Comparison of ENCODE assay signal across 24 cellular contexts in the genomic region with DNA sequence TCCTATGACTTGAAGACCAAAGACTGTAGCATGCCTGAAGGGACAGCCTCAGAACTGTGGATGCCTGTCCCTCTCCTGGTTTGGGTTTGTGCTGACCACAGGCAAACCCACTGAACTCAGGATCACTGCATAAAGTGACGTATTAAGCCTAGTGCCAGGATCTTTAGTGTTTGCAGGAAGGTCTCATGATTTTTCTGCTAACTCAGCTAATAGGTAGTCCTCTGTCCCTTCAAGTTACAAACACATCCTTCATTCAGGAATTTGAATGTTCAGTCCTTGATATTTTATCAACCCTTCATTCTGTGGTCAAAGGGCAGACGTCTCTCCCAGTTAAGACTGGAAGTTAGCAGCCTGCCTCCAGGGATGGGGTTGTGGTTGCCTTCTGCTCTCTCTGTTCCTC. TPM values are rescaled to one million over a fixed set of nuclear protein-coding genes. Genes with fewer than 3 reads are reported as not detected.
DNase-seq lines count a peak whose midpoint lies in the region; ATAC-seq, FAIRE-seq and TF ChIP-seq lines count a peak whose summit lies in the region.
"Had no signal": no experiment of that assay in that cellular context is flagged by ENCODE, and none has a peak within 500 bp of the region (broad histone marks: within the 10 kb centered on the region; RNA-seq: fewer than 3 reads in every experiment).

No MANE protein-coding gene starts in this region.

- H2BK15ac ChIP-seq in IMR-90 (ENCODE audit: low read depth, low read length), result no peak overlapping the region

- no peaks in the 10 kb centered on the region for H3K9me1 ChIP-seq in IMR-90 (ENCODE audit: insufficient read depth, low read length)
- no peaks in the 10 kb centered on the region for H3K9me1 ChIP-seq in K562 (ENCODE audit: control insufficient read depth, insufficient read depth, low read length)

- no peak overlapping the region for H3K14ac ChIP-seq in IMR-90 (replicated peaks; ENCODE audit: low read depth, low read length)

- TF ChIP-seq EP300 in K562 (IDR thresholded peaks at IDR 0.05; ENCODE audit: low read length), result no peak

- H3K4ac ChIP-seq in IMR-90 (ENCODE audit: low read depth, low read length), result no peak overlapping the region

- CTCF ChIA-PET in activated CD8-positive, alpha-beta memory T cell treated with anti-CD3 and anti-CD28 coated beads, Interleukin-2, amount 10 ng/mL, durations not matched to agents 7 days and 5 days (lab: Charles Lee), result no interaction called here
- CTCF ChIA-PET in IMR-90 (lab: Yijun Ruan, JAX) (no interaction called here), K562 (lab: Yijun Ruan, JAX; ENCODE audit: low intra/inter-chr PET ratio) (no interaction called here), HEK293T (lab: Yijun Ruan, JAX) (no interaction called here)

- H3K79me1 ChIP-seq in IMR-90 (ENCODE audit: low read depth in 1 of 2, low read length in 2 of 2), result no peaks in the 10 kb centered on the region

- no peak overlapping the region for H3K4me3 Mint-ChIP-seq in activated CD8-positive, alpha-beta memory T cell treated with anti-CD3 and anti-CD28 coated beads, Interleukin-2, amount 10 ng/mL, durations not matched to agents 7 days and 5 days
- H3K4me3 Mint-ChIP-seq: CD4-positive, alpha-beta memory T cell had no signal

- no peak overlapping the region for H3K23ac ChIP-seq in IMR-90 (ENCODE audit: low read depth, low read length)

- ATAC-seq in activated CD8-positive, alpha-beta memory T cell treated with anti-CD3 and anti-CD28 coated beads, Interleukin-2, amount 10 ng/mL, durations not matched to agents 7 days and 5 days, result no peak
- ATAC-seq in IMR-90 (ENCODE audit: low read depth) (no peak), K562 (no peak)

- H2AFZ ChIP-seq in IMR-90 (replicated peaks; ENCODE audit: low read length, poor library complexity) (no peak overlapping the region), K562 (ENCODE audit: low read depth, low read length) (no peak overlapping the region)

- H3K27ac ChIP-seq in IMR-90 (ENCODE audit: insufficient read depth, low read length) (no peak overlapping the region), K562 (ENCODE audit: extremely low read depth, low read depth, low read length) (no peak overlapping the region)
- H3K27ac ChIP-seq: 22Rv1; BLaER1 treated with 17β-estradiol and CSF1 and Interleukin-3, amounts not matched to agents 10 nM and 100 nM had no signal

- no peak overlapping the region for H3K18ac ChIP-seq in IMR-90 (ENCODE audit: low read depth, low read length)

- no peak for TF ChIP-seq CTCF in IMR-90 (conservative IDR thresholded peaks at IDR 0.05; ENCODE audit: low read depth, low read length)
- no peak for TF ChIP-seq CTCF in K562 (IDR thresholded peaks at IDR 0.05 in 2 of 3, conservative IDR thresholded peaks at IDR 0.05 in 1 of 3; ENCODE audit: insufficient read depth in 2 of 3, low read depth in 1 of 3, low read length in 3 of 3)

- no peak overlapping the region for H3K9ac ChIP-seq in IMR-90 (ENCODE audit: low read depth, low read length)
- H3K9ac ChIP-seq in K562 (ENCODE audit: insufficient read depth in 1 of 2, low read depth in 2 of 2, low read length in 2 of 2), result no peak overlapping the region
- H3K9ac ChIP-seq: BLaER1 treated with 17β-estradiol and CSF1 and Interleukin-3, amounts not matched to agents 10 nM and 100 nM had no signal

- no peak for TF ChIP-seq RAD21 in IMR-90 (IDR thresholded peaks at IDR 0.05; ENCODE audit: low read length)
- TF ChIP-seq RAD21 in K562 (CRISPR knock-in tag; conservative IDR thresholded peaks at IDR 0.05 in 1 of 2, IDR thresholded peaks at IDR 0.05 in 1 of 2), result no peak

- no peak overlapping the region for H2AK9ac ChIP-seq in IMR-90 (replicated peaks; ENCODE audit: low read depth, low read length, poor library complexity)

- no peak overlapping the region for H2AK5ac ChIP-seq in IMR-90 (ENCODE audit: low read depth, low read length)

- no peaks in the 10 kb centered on the region for H3K9me3 Mint-ChIP-seq in activated CD8-positive, alpha-beta memory T cell treated with anti-CD3 and anti-CD28 coated beads, Interleukin-2, amount 10 ng/mL, durations not matched to agents 7 days and 5 days (ENCODE audit: low read depth)

- WGBS in IMR-90 (ENCODE audit: extremely low coverage in 2 of 2, insufficient read length in 1 of 2), 2 experiments, result no CpG with 5 or more reads among the region's 2 CpGs
- 0% methylated on average over 2 of the region's 2 CpGs for WGBS in K562 (ENCODE audit: insufficient coverage, low coverage, missing lambda C conversion rate)

- H3K79me2 ChIP-seq in K562 (ENCODE audit: control insufficient read depth, insufficient read depth, low read length), result no peaks in the 10 kb centered on the region

- FAIRE-seq in K562 (lab: Jason Lieb, UNC), result no peak
- FAIRE-seq in H54 (lab: Jason Lieb, UNC), result no peak
- FAIRE-seq: A204.1, GM12891 had no signal

- H3K4me2 ChIP-seq in IMR-90 (ENCODE audit: low read depth, low read length) (no peak overlapping the region), K562 (ENCODE audit: insufficient read depth, low read length) (no peak overlapping the region)
- H3K4me2 ChIP-seq: BLaER1 treated with 17β-estradiol and CSF1 and Interleukin-3, amounts not matched to agents 10 nM and 100 nM had no signal

- H3K4me1 ChIP-seq in IMR-90 (ENCODE audit: control insufficient read depth, insufficient read depth, low read length) (no peaks in the 10 kb centered on the region), K562 (replicated peaks in 1 of 2; ENCODE audit: control insufficient read depth in 2 of 2, insufficient read depth in 2 of 2, low read length in 2 of 2) (no peaks in the 10 kb centered on the region)
- H3K4me1 ChIP-seq: BE2C had no signal

- H3K36me3 ChIP-seq in IMR-90 (ENCODE audit: control insufficient read depth, insufficient read depth, low read length), result no peaks in the 10 kb centered on the region
- H3K36me3 ChIP-seq in K562 (ENCODE audit: control insufficient read depth, insufficient read depth, low read length), result no peaks in the 10 kb centered on the region
- H3K36me3 ChIP-seq: BE2C had no signal

- no peaks in the 10 kb centered on the region for H3K27me3 ChIP-seq in IMR-90 (ENCODE audit: control insufficient read depth, insufficient read depth, low read length)
- H3K27me3 ChIP-seq in K562 (ENCODE audit: control insufficient read depth in 2 of 2, insufficient read depth in 2 of 2, low read length in 2 of 2), result no peaks in the 10 kb centered on the region
- H3K27me3 ChIP-seq: BE2C; BLaER1 treated with 17β-estradiol and CSF1 and Interleukin-3, amounts not matched to agents 10 nM and 100 nM had no signal

- H4K5ac ChIP-seq in IMR-90 (ENCODE audit: low read depth, low read length), result no peak overlapping the region

- peaks cover 5% of the 10 kb centered on the region for H3K4me1 Mint-ChIP-seq in activated CD8-positive, alpha-beta memory T cell treated with anti-CD3 and anti-CD28 coated beads, Interleukin-2, amount 10 ng/mL, durations not matched to agents 7 days and 5 days

- no peak overlapping the region for H2BK5ac ChIP-seq in IMR-90 (ENCODE audit: low read depth, low read length, poor library complexity, severe bottlenecking)

- in situ Hi-C loops in IMR-90 (cut with MboI; ENCODE audit: low sequenced_read_pairs) (no loop called here), K562 (cut with MboI) (no loop called here)

- no peaks in the 10 kb centered on the region for H3K27me3 Mint-ChIP-seq in activated CD8-positive, alpha-beta memory T cell treated with anti-CD3 and anti-CD28 coated beads, Interleukin-2, amount 10 ng/mL, durations not matched to agents 7 days and 5 days
- H3K27me3 Mint-ChIP-seq: CD4-positive, alpha-beta memory T cell had no signal

- no peak overlapping the region for H4K8ac ChIP-seq in IMR-90 (ENCODE audit: low read depth in 2 of 2, low read length in 2 of 2)

- H4K91ac ChIP-seq in IMR-90 (ENCODE audit: insufficient read depth, low read depth, low read length), result no peak overlapping the region

- BruUV-seq in IMR-90 (replicated peaks; lab: Mats Ljungman, UMichigan) (no TSS peak), K562 (replicated peaks; lab: Mats Ljungman, UMichigan) (no TSS peak)

- intact Hi-C loops in IMR-90 (cut with micrococcal nuclease), result no loop called here
- intact Hi-C loops in K562 (cut with micrococcal nuclease), result no loop called here

- peaks cover 59% of the 10 kb centered on the region for H3K36me3 Mint-ChIP-seq in activated CD8-positive, alpha-beta memory T cell treated with anti-CD3 and anti-CD28 coated beads, Interleukin-2, amount 10 ng/mL, durations not matched to agents 7 days and 5 days

- POLR2A ChIA-PET in IMR-90 (lab: Charles Lee; ENCODE audit: unreplicated experiment), result no interaction called here
- POLR2A ChIA-PET in K562 (lab: Yijun Ruan, JAX), result interaction anchor here (0.9 kb wide), 1 partner anchor 10 kb away, joined by 3 read pairs; the partner anchor contains the start of gene OAS3
- POLR2A ChIA-PET in HEK293T (lab: Yijun Ruan, JAX), result no interaction called here

- no peak overlapping the region for H3K56ac ChIP-seq in IMR-90 (ENCODE audit: extremely low read depth, insufficient read depth, low read length)

- DNase-seq in activated CD8-positive, alpha-beta memory T cell treated with anti-CD3 and anti-CD28 coated beads, Interleukin-2, amount 10 ng/mL, durations not matched to agents 7 days and 5 days, result peak; percentile 31
- DNase-seq in activated CD8-positive, alpha-beta memory T cell treated with anti-CD3 and anti-CD28 coated beads, Interleukin-2, amount 50 U/mL, for 48 hours, result no peak
- DNase-seq in IMR-90 (no peak), K562 (ENCODE audit: extremely low read depth in 1 of 4, low spot score in 3 of 4) (no peak), HEK293T (ENCODE audit: extremely low spot score) (no peak), T-helper 1 cell (no peak), H54 (ENCODE audit: insufficient read length, low spot score) (no peak)
- DNase-seq: ACHN; AML-193; BE2C; Calu3; CD4-positive, alpha-beta memory T cell; COR-L47; DMS53; DMS79 treated with DMSO at 0.1 percent for 48 hours; GF-D8; GOT3; H7; HCEC 1CT had no signal

- H4K20me1 ChIP-seq in IMR-90 (ENCODE audit: insufficient read depth, low read length), result no peaks in the 10 kb centered on the region
- no peaks in the 10 kb centered on the region for H4K20me1 ChIP-seq in K562 (replicated peaks; ENCODE audit: control insufficient read depth, insufficient read depth, low read length)
- H4K20me1 ChIP-seq: BLaER1 treated with 17β-estradiol and CSF1 and Interleukin-3, amounts not matched to agents 10 nM and 100 nM had no signal

- dilution Hi-C loops in IMR-90 (cut with HindIII; ENCODE audit: low sequenced_read_pairs, unreplicated experiment), result no loop called here

- H3K4me3 ChIP-seq in IMR-90 (ENCODE audit: insufficient read depth, low read depth, low read length) (no peak overlapping the region), K562 (no peak overlapping the region)
- H3K4me3 ChIP-seq: BLaER1 treated with 17β-estradiol and CSF1 and Interleukin-3, amounts not matched to agents 10 nM and 100 nM had no signal

- no peak for TF ChIP-seq POLR2A in IMR-90 (IDR thresholded peaks at IDR 0.05; ENCODE audit: low read depth, low read length)
- TF ChIP-seq POLR2A in K562 (conservative IDR thresholded peaks at IDR 0.05), result no peak
- TF ChIP-seq POLR2A in H54 (IDR thresholded peaks at IDR 0.05; ENCODE audit: low read depth, low read length), result no peak

- no peak overlapping the region for H2BK20ac ChIP-seq in IMR-90 (ENCODE audit: low read depth, low read length)

- H3K27ac Mint-ChIP-seq in activated CD8-positive, alpha-beta memory T cell treated with anti-CD3 and anti-CD28 coated beads, Interleukin-2, amount 10 ng/mL, durations not matched to agents 7 days and 5 days, result no peak overlapping the region

- H3K9me3 ChIP-seq in IMR-90 (ENCODE audit: control insufficient read depth, insufficient read depth, low read length) (no peaks in the 10 kb centered on the region), K562 (replicated peaks; ENCODE audit: control insufficient read depth, insufficient read depth, low read depth, low read length) (no peaks in the 10 kb centered on the region; the same call in 1 of the 2 replicates)

- H2BK120ac ChIP-seq in IMR-90 (ENCODE audit: low read depth, low read length), result no peak overlapping the region

RNA-seq across cellular contexts. Expression of gene OAS3, which starts 10.3 kb away (rescaled TPM):
- 100 to 1,000 TPM; 290 to 394 TPM for total RNA-seq in activated CD8-positive, alpha-beta memory T cell treated with anti-CD3 and anti-CD28 coated beads, Interleukin-2, amount 10 ng/mL, durations not matched to agents 7 days and 5 days
- total RNA-seq in IMR-90 (2012; rRNA removed), result 4.1 and 4.4 TPM in 2 replicates
- polyA plus RNA-seq in IMR-90 (2012; rRNA removed), result 6.9 and 7.8 TPM in 2 replicates
- 3.8 and 4.8 TPM in 2 replicates for polyA plus RNA-seq in IMR-90 (2012; cell fraction: cytosol; rRNA removed)
- polyA plus RNA-seq in IMR-90 (2012; cell fraction: nucleus; rRNA removed; ENCODE audit: low replicate concordance), result 8.1 and 9.3 TPM in 2 replicates
- 1.1 and 3.1 TPM in 2 replicates for total RNA-seq in K562 (2011; cell fraction: chromatin; rRNA removed; ENCODE audit: low replicate concordance)
- 1.7 and 1.8 TPM in 2 replicates for total RNA-seq in K562 (2011; cell fraction: nucleolus; rRNA removed)
- total RNA-seq in K562 (2011; cell fraction: nucleoplasm; rRNA removed), result 1.5 and 2.1 TPM in 2 replicates
- total RNA-seq in K562 (2014; rRNA removed), result 1.3 and 1.9 TPM in 2 replicates
- total RNA-seq in K562 (2014; rRNA removed; fragmentation: Illumina TruSeq; extraction: Trizol), result 0.69 and 0.77 TPM in 2 replicates
- total RNA-seq in K562 (2015; rRNA removed; fragmentation: Illumina TruSeq; extraction: Trizol), result 0.83 and 1.0 TPM in 2 replicates
- 1.9 and 4.3 TPM in 2 replicates for total RNA-seq in K562 (2021)
- 0.67 and 0.91 TPM in 2 replicates for polyA plus RNA-seq in K562 (2011; rRNA removed)
- 1.1 and 1.3 TPM in 2 replicates for polyA plus RNA-seq in K562 (2011; cell fraction: cytosol; rRNA removed)
- 0.87 and 1.5 TPM in 2 replicates for polyA plus RNA-seq in K562 (2011; cell fraction: nucleus; rRNA removed)
- 2.0 and 7.6 TPM in 2 replicates for polyA plus RNA-seq in K562 (2012)
- polyA plus RNA-seq in K562 (2014; fragmentation: Illumina TruSeq; extraction: Trizol), result 1.7 and 2.0 TPM in 2 replicates
- polyA plus RNA-seq in K562 (2014; fragmentation: Nextera tagmentation; extraction: Ambion mirVana), result under 1 TPM; 0.21 to 0.39 TPM
- polyA plus RNA-seq in K562 (2014; rRNA removed), result 0.82 and 1.7 TPM in 2 replicates
- 0.39 and 1.6 TPM in 2 replicates for polyA minus RNA-seq in K562 (2011; rRNA and poly(A)+ RNA removed)
- polyA minus RNA-seq in K562 (2011; cell fraction: cytosol; rRNA and poly(A)+ RNA removed), result 0.73 and 0.76 TPM in 2 replicates
- 1.00 and 1.5 TPM in 2 replicates for polyA minus RNA-seq in K562 (2011; cell fraction: nucleus; rRNA and poly(A)+ RNA removed)

RNA-seq across cellular contexts. Expression of gene OAS1, which starts 21.2 kb away (rescaled TPM):
- total RNA-seq in activated CD8-positive, alpha-beta memory T cell treated with anti-CD3 and anti-CD28 coated beads, Interleukin-2, amount 10 ng/mL, durations not matched to agents 7 days and 5 days, result 100 to 1,000 TPM; 161 to 292 TPM
- total RNA-seq in IMR-90 (2012; rRNA removed) (not detected in 2 replicates), K562 (2014; rRNA removed) (not detected in 2 replicates), K562 (2014; rRNA removed; fragmentation: Illumina TruSeq; extraction: Trizol) (not detected in 2 replicates), K562 (2015; rRNA removed; fragmentation: Illumina TruSeq; extraction: Trizol) (0.25 TPM in 1 of 2 replicates, not detected in the other), K562 (2021) (0.29 TPM in 1 of 2 replicates, not detected in the other)
- polyA plus RNA-seq in IMR-90 (2012; rRNA removed) (not detected in 2 replicates), K562 (2011; rRNA removed) (not detected in 2 replicates), K562 (2014; fragmentation: Illumina TruSeq; extraction: Trizol) (not detected in 2 replicates), K562 (2014; fragmentation: Nextera tagmentation; extraction: Ambion mirVana) (under 1 TPM in 1 of 2 experiments, not detected in 1; 0.06 TPM), K562 (2014; rRNA removed) (not detected in 2 replicates)
- polyA plus RNA-seq in IMR-90 (2012; cell fraction: cytosol; rRNA removed), result 0.11 TPM in 1 of 2 replicates, not detected in the other
- polyA plus RNA-seq in IMR-90 (2012; cell fraction: nucleus; rRNA removed; ENCODE audit: low replicate concordance), result 0.03 TPM in 1 of 2 replicates, not detected in the other
- total RNA-seq in K562 (2011; cell fraction: chromatin; rRNA removed; ENCODE audit: low replicate concordance), result not detected in 2 replicates
- total RNA-seq in K562 (2011; cell fraction: nucleolus; rRNA removed), result not detected in 2 replicates
- total RNA-seq in K562 (2011; cell fraction: nucleoplasm; rRNA removed), result not detected in 2 replicates
- polyA plus RNA-seq in K562 (2011; cell fraction: cytosol; rRNA removed), result not detected in 2 replicates
- not detected in 2 replicates for polyA plus RNA-seq in K562 (2011; cell fraction: nucleus; rRNA removed)
- 0.22 TPM in 1 of 2 replicates, not detected in the other for polyA plus RNA-seq in K562 (2012)
- polyA minus RNA-seq in K562 (2011; rRNA and poly(A)+ RNA removed), result not detected in 2 replicates
- not detected in 2 replicates for polyA minus RNA-seq in K562 (2011; cell fraction: cytosol; rRNA and poly(A)+ RNA removed)
- polyA minus RNA-seq in K562 (2011; cell fraction: nucleus; rRNA and poly(A)+ RNA removed), result not detected in 2 replicates
- total RNA-seq: G401 had no signal

RNA-seq across cellular contexts. Expression of gene OAS2, which starts 50.4 kb away (rescaled TPM):
- 100 to 1,000 TPM; 276 to 383 TPM for total RNA-seq in activated CD8-positive, alpha-beta memory T cell treated with anti-CD3 and anti-CD28 coated beads, Interleukin-2, amount 10 ng/mL, durations not matched to agents 7 days and 5 days
- total RNA-seq in IMR-90 (2012; rRNA removed) (under 0.01 TPM in 1 of 2 replicates, not detected in the other), K562 (2014; rRNA removed) (not detected in 2 replicates), K562 (2014; rRNA removed; fragmentation: Illumina TruSeq; extraction: Trizol) (not detected in 2 replicates), K562 (2015; rRNA removed; fragmentation: Illumina TruSeq; extraction: Trizol) (not detected in 2 replicates), K562 (2021) (0.13 and 0.22 TPM in 2 replicates)
- polyA plus RNA-seq in IMR-90 (2012; rRNA removed) (not detected in 2 replicates), K562 (2011; rRNA removed) (not detected in 2 replicates), K562 (2014; fragmentation: Illumina TruSeq; extraction: Trizol) (0.14 TPM in 1 of 2 replicates, not detected in the other), K562 (2014; fragmentation: Nextera tagmentation; extraction: Ambion mirVana) (not detected), K562 (2014; rRNA removed) (0.85 TPM in 1 of 2 replicates, not detected in the other)
- not detected in 2 replicates for polyA plus RNA-seq in IMR-90 (2012; cell fraction: cytosol; rRNA removed)
- polyA plus RNA-seq in IMR-90 (2012; cell fraction: nucleus; rRNA removed; ENCODE audit: low replicate concordance), result 0.07 TPM in 1 of 2 replicates, not detected in the other
- total RNA-seq in K562 (2011; cell fraction: chromatin; rRNA removed; ENCODE audit: low replicate concordance), result not detected in 2 replicates
- total RNA-seq in K562 (2011; cell fraction: nucleolus; rRNA removed), result not detected in 2 replicates
- not detected in 2 replicates for total RNA-seq in K562 (2011; cell fraction: nucleoplasm; rRNA removed)
- polyA plus RNA-seq in K562 (2011; cell fraction: cytosol; rRNA removed), result not detected in 2 replicates
- not detected in 2 replicates for polyA plus RNA-seq in K562 (2011; cell fraction: nucleus; rRNA removed)
- 0.03 TPM in 1 of 2 replicates, not detected in the other for polyA plus RNA-seq in K562 (2012)
- not detected in 2 replicates for polyA minus RNA-seq in K562 (2011; rRNA and poly(A)+ RNA removed)
- not detected in 2 replicates for polyA minus RNA-seq in K562 (2011; cell fraction: cytosol; rRNA and poly(A)+ RNA removed)
- polyA minus RNA-seq in K562 (2011; cell fraction: nucleus; rRNA and poly(A)+ RNA removed), result not detected in 2 replicates
- total RNA-seq: G401, H7 had no signal

Comparison
In these comparisons a context has a peak if more than half of its experiments do, and no peak if none do; other contexts are left out.
1. RNA of gene OAS3, which starts 10.3 kb away (total RNA-seq): 290 to 394 TPM in activated CD8-positive, alpha-beta memory T cell treated with anti-CD3 and anti-CD28 coated beads, Interleukin-2, amount 10 ng/mL, durations not matched to agents 7 days and 5 days; 4.1 to 4.4 TPM in IMR-90 and 0.69 to 4.3 TPM in K562; every median in the first group is over 10 times any median in the second.
2. RNA of gene OAS1, which starts 21.2 kb away (total RNA-seq): 161 to 292 TPM in activated CD8-positive, alpha-beta memory T cell treated with anti-CD3 and anti-CD28 coated beads, Interleukin-2, amount 10 ng/mL, durations not matched to agents 7 days and 5 days; 0.25 to 0.29 TPM in K562 and not detected in IMR-90; every median in the first group is over 100 times any median in the second.
3. RNA of gene OAS2, which starts 50.4 kb away (total RNA-seq): 276 to 383 TPM in activated CD8-positive, alpha-beta memory T cell treated with anti-CD3 and anti-CD28 coated beads, Interleukin-2, amount 10 ng/mL, durations not matched to agents 7 days and 5 days; 0.13 to 0.22 TPM in K562 and under 0.01 TPM in IMR-90; every median in the first group is over 100 times any median in the second.